Comparison of ENCODE assay signal across 8 cellular contexts in the genomic region with DNA sequence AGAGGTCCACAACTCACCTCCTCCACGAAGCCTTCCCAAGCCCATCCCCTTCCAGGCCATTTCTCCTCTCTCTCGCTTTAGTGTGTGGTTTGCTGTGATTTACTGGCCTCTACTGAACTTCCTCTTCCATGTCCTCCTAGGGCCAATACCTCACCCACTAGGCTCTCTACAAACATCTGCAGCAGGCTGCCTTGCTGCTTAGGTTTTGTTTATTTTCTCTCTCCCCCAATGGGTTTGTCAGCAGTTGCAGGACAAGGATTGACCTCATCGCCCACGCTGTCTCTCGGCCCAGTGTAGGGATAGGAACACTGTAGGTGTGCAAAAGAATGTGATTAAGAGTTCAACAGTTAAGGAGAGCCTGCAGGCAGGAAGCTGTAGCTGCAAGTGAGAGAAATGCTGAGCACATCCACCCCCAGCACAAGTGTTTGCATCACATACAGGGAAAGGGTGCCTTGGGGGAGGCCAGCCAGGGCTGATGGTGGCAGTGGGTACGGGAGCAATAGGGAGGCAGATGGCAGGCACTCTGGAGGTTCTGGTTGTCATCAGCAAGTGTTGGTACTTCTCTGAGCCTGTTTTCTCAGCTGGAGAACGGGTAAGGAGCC. TPM values are rescaled to one million over a fixed set of nuclear protein-coding genes. Genes with fewer than 3 reads are reported as not detected.
A peak's percentile ranks its signal among the peaks of the same experiment; 100 is the strongest.
DNase-seq lines count a peak whose midpoint lies in the region; ATAC-seq and TF ChIP-seq lines count a peak whose summit lies in the region.

No MANE protein-coding gene starts in this region.

- TF ChIP-seq CTCF in neural crest cell (conservative IDR thresholded peaks at IDR 0.05), result no peak

- ATAC-seq in HG02588 (IDR thresholded peaks at IDR 0.05; ENCODE audit: unreplicated experiment) (no peak), GM19395 (IDR thresholded peaks at IDR 0.05; ENCODE audit: unreplicated experiment) (no peak), HG03342 (IDR thresholded peaks at IDR 0.05; ENCODE audit: unreplicated experiment) (no peak)

- peak; percentile 66 for DNase-seq in Caki2 (ENCODE audit: low read depth)
- peak; percentile 77 for DNase-seq in NOMO-1 treated with DMSO at 0.1 percent for 48 hours (lab: John Stamatoyannopoulos, UW; ENCODE audit: unreplicated experiment)
- no peak for DNase-seq in neural crest cell (ENCODE audit: low read depth, low spot score)
- DNase-seq in NCI-H774 (lab: John Stamatoyannopoulos, UW), result no peak

- H3K4me1 Mint-ChIP-seq in dendritic cell treated with granulocyte-macrophage colony-stimulating factor and Interleukin-4, amounts not matched to agents 40 ng/mL and 50 ng/mL, for 4 days (ENCODE audit: low read depth), result peaks cover 40% of the 10 kb centered on the region
- H3K4me1 Mint-ChIP-seq in neural crest cell, result peaks cover 25% of the 10 kb centered on the region

- H3K36me3 Mint-ChIP-seq in dendritic cell treated with granulocyte-macrophage colony-stimulating factor and Interleukin-4, amounts not matched to agents 40 ng/mL and 50 ng/mL, for 4 days (ENCODE audit: low read depth), result peaks cover 24% of the 10 kb centered on the region
- H3K36me3 Mint-ChIP-seq in neural crest cell (ENCODE audit: low read depth), result no peaks in the 10 kb centered on the region

- in situ Hi-C loops in Caki2 (cut with HindIII; ENCODE audit: low pct_unique_long_range_greater_than_20kb, low sequenced_read_pairs), result no loop called here

- H3K27ac Mint-ChIP-seq in dendritic cell treated with granulocyte-macrophage colony-stimulating factor and Interleukin-4, amounts not matched to agents 40 ng/mL and 50 ng/mL, for 4 days, result peak overlapping the region; percentile 80
- peak overlapping the region; percentile 2 for H3K27ac Mint-ChIP-seq in neural crest cell (ENCODE audit: unreplicated experiment)

- H3K4me3 Mint-ChIP-seq in dendritic cell treated with granulocyte-macrophage colony-stimulating factor and Interleukin-4, amounts not matched to agents 40 ng/mL and 50 ng/mL, for 4 days, result peak overlapping the region; percentile 76
- peak overlapping the region; percentile 84 for H3K4me3 Mint-ChIP-seq in neural crest cell

- intact Hi-C loops in dendritic cell treated with granulocyte-macrophage colony-stimulating factor and Interleukin-4, amounts not matched to agents 40 ng/mL and 50 ng/mL, for 4 days (cut with micrococcal nuclease), result loop anchor here (5.0 kb wide), 1 partner anchor 99 kb away; a partner anchor contains a TSS

- H3K9me3 Mint-ChIP-seq in dendritic cell treated with granulocyte-macrophage colony-stimulating factor and Interleukin-4, amounts not matched to agents 40 ng/mL and 50 ng/mL, for 4 days, result peaks cover 10% of the 10 kb centered on the region
- no peaks in the 10 kb centered on the region for H3K9me3 Mint-ChIP-seq in neural crest cell

- H3K27me3 Mint-ChIP-seq in dendritic cell treated with granulocyte-macrophage colony-stimulating factor and Interleukin-4, amounts not matched to agents 40 ng/mL and 50 ng/mL, for 4 days, result peaks cover 13% of the 10 kb centered on the region
- peaks cover 7% of the 10 kb centered on the region for H3K27me3 Mint-ChIP-seq in neural crest cell (ENCODE audit: low read depth)

RNA-seq across cellular contexts. Expression of a gene that starts 1.4 kb away (rescaled TPM):
- total RNA-seq in Caki2 (2014; rRNA removed; shearing (Covaris generic); ENCODE audit: low replicate concordance), result 11.9 and 18.4 TPM in 2 replicates
- 51.9 and 53.6 TPM in 2 replicates for total RNA-seq in neural crest cell

RNA-seq across cellular contexts. Expression of a gene that starts 18.3 kb away (rescaled TPM):
- total RNA-seq in Caki2 (2014; rRNA removed; shearing (Covaris generic); ENCODE audit: low replicate concordance), result not detected in 2 replicates
- not detected in 2 replicates for total RNA-seq in neural crest cell

Comparison
In these comparisons a context has a peak if more than half of its experiments do, and no peak if none do; other contexts are left out.
1. DNase-seq: peak in Caki2 (single experiment) and NOMO-1 treated with DMSO at 0.1 percent for 48 hours (single experiment); none in neural crest cell (single experiment) and NCI-H774 (single experiment).